29 cellular contexts compared by ENCODE assay signal in genomic region chr19:3788991-3789778, GRCh38. TPM values are rescaled to one million over a fixed set of nuclear protein-coding genes. Genes with fewer than 3 reads are reported as not detected.
A peak's percentile ranks its signal among the peaks of the same experiment; 100 is the strongest.
DNase-seq lines count a peak whose midpoint lies in the region; ATAC-seq and TF ChIP-seq lines count a peak whose summit lies in the region.
"Had no signal": no experiment of that assay in that cellular context is flagged by ENCODE, and none has a peak within 500 bp of the region (broad histone marks: within the 10 kb centered on the region; RNA-seq: fewer than 3 reads in every experiment).

No MANE protein-coding gene starts in this region.

- no peak for ATAC-seq in activated naive CD8-positive, alpha-beta T cell treated with anti-CD3 and anti-CD28 coated beads, Interleukin-2, amount 10 ng/mL, durations not matched to agents 7 days and 5 days (ENCODE audit: low read depth)
- peak; percentile 40 for ATAC-seq in activated CD8-positive, alpha-beta T cell treated with anti-CD3 and anti-CD28 coated beads for 36 hours
- ATAC-seq in GM21423 (IDR thresholded peaks at IDR 0.05; ENCODE audit: unreplicated experiment) (no peak), HG02798 (IDR thresholded peaks at IDR 0.05; ENCODE audit: poor library complexity, unreplicated experiment) (no peak)
- ATAC-seq: activated naive CD4-positive, alpha-beta T cell treated with anti-CD3 and anti-CD28 coated beads, Interleukin-2, amount 50 U/mL, for 72 hours; gastroesophageal sphincter; left colon; T-helper 17 cell had no signal

- intact Hi-C loops in activated CD8-positive, alpha-beta T cell treated with anti-CD3 and anti-CD28 coated beads for 36 hours (cut with micrococcal nuclease) = no loop called here

- H3K9me3 Mint-ChIP-seq in activated naive CD8-positive, alpha-beta T cell treated with anti-CD3 and anti-CD28 coated beads, Interleukin-2, amount 10 ng/mL, durations not matched to agents 7 days and 5 days = peaks cover 5% of the 10 kb centered on the region
- peaks cover 3% of the 10 kb centered on the region for H3K9me3 Mint-ChIP-seq in activated naive CD8-positive, alpha-beta T cell treated with anti-CD3 and anti-CD28 coated beads for 36 hours
- no peaks in the 10 kb centered on the region for H3K9me3 Mint-ChIP-seq in activated CD8-positive, alpha-beta T cell treated with anti-CD3 and anti-CD28 coated beads for 36 hours

- H3K36me3 Mint-ChIP-seq in activated naive CD8-positive, alpha-beta T cell treated with anti-CD3 and anti-CD28 coated beads, Interleukin-2, amount 10 ng/mL, durations not matched to agents 7 days and 5 days = peaks cover 5% of the 10 kb centered on the region
- H3K36me3 Mint-ChIP-seq in activated naive CD8-positive, alpha-beta T cell treated with anti-CD3 and anti-CD28 coated beads for 36 hours = peaks cover 6% of the 10 kb centered on the region
- H3K36me3 Mint-ChIP-seq in activated CD8-positive, alpha-beta T cell treated with anti-CD3 and anti-CD28 coated beads for 36 hours (ENCODE audit: low read depth) = peaks cover 5% of the 10 kb centered on the region

- CTCF ChIA-PET in activated CD8-positive, alpha-beta T cell treated with anti-CD3 and anti-CD28 coated beads for 36 hours (lab: Charles Lee) = interaction anchor here (0.9 to 3.5 kb wide), 5 partner anchors 26 to 59 kb away, joined by 3 to 13 read pairs (median 3); partner anchors contain the start of genes APBA3 and MRPL54

- POLR2A ChIA-PET in activated naive CD8-positive, alpha-beta T cell treated with anti-CD3 and anti-CD28 coated beads, Interleukin-2, amount 10 ng/mL, durations not matched to agents 7 days and 5 days (lab: Charles Lee) = interaction anchor here (0.7 to 2.0 kb wide), 4 partner anchors 8 to 92 kb away, joined by 3 to 5 read pairs (median 3); no protein-coding TSS in a partner anchor
- POLR2A ChIA-PET in activated CD8-positive, alpha-beta T cell treated with anti-CD3 and anti-CD28 coated beads for 36 hours (lab: Charles Lee) = interaction anchor here (0.6 to 1.5 kb wide), 4 partner anchors 16 to 193 kb away, joined by 3 to 4 read pairs (median 3); no protein-coding TSS in a partner anchor

- H3K27me3 Mint-ChIP-seq in activated naive CD8-positive, alpha-beta T cell treated with anti-CD3 and anti-CD28 coated beads, Interleukin-2, amount 10 ng/mL, durations not matched to agents 7 days and 5 days = no peaks in the 10 kb centered on the region
- no peaks in the 10 kb centered on the region for H3K27me3 Mint-ChIP-seq in activated naive CD8-positive, alpha-beta T cell treated with anti-CD3 and anti-CD28 coated beads for 36 hours
- no peaks in the 10 kb centered on the region for H3K27me3 Mint-ChIP-seq in activated CD8-positive, alpha-beta T cell treated with anti-CD3 and anti-CD28 coated beads for 36 hours
- H3K27me3 Mint-ChIP-seq: T-helper 17 cell had no signal

- DNase-seq in activated naive CD8-positive, alpha-beta T cell treated with anti-CD3 and anti-CD28 coated beads, Interleukin-2, amount 10 ng/mL, durations not matched to agents 7 days and 5 days = no peak
- no peak for DNase-seq in activated naive CD8-positive, alpha-beta T cell treated with anti-CD3 and anti-CD28 coated beads for 36 hours
- peak; percentile 51 for DNase-seq in activated CD8-positive, alpha-beta T cell treated with anti-CD3 and anti-CD28 coated beads for 36 hours
- peak; percentile 68 for DNase-seq in myocyte (ENCODE audit: low read depth)
- no peak for DNase-seq in NCI-H748 (lab: John Stamatoyannopoulos, UW; ENCODE audit: unreplicated experiment)
- DNase-seq: ACHN, BE2C, Caco-2, caudate nucleus, DMS79, GF-D8, left colon, NCI-H1436, NCI-H2081 treated with DMSO at 0.1 percent for 48 hours, NCI-H345, NCI-H748 treated with DMSO at 0.1 percent for 48 hours, nucleus accumbens, T-helper 17 cell, transverse colon had no signal

- peaks cover 8% of the 10 kb centered on the region for H3K4me1 Mint-ChIP-seq in activated naive CD8-positive, alpha-beta T cell treated with anti-CD3 and anti-CD28 coated beads, Interleukin-2, amount 10 ng/mL, durations not matched to agents 7 days and 5 days
- peaks cover 11% of the 10 kb centered on the region for H3K4me1 Mint-ChIP-seq in activated naive CD8-positive, alpha-beta T cell treated with anti-CD3 and anti-CD28 coated beads for 36 hours
- peaks cover 11% of the 10 kb centered on the region for H3K4me1 Mint-ChIP-seq in activated CD8-positive, alpha-beta T cell treated with anti-CD3 and anti-CD28 coated beads for 36 hours (ENCODE audit: low read depth)

- H3K4me3 Mint-ChIP-seq in activated naive CD8-positive, alpha-beta T cell treated with anti-CD3 and anti-CD28 coated beads, Interleukin-2, amount 10 ng/mL, durations not matched to agents 7 days and 5 days = no peak overlapping the region
- H3K4me3 Mint-ChIP-seq in activated naive CD8-positive, alpha-beta T cell treated with anti-CD3 and anti-CD28 coated beads for 36 hours = no peak overlapping the region
- H3K4me3 Mint-ChIP-seq in activated CD8-positive, alpha-beta T cell treated with anti-CD3 and anti-CD28 coated beads for 36 hours = no peak overlapping the region
- H3K4me3 Mint-ChIP-seq: memory B cell, T-helper 17 cell had no signal

- peak overlapping the region; percentile 56 for H3K27ac Mint-ChIP-seq in activated naive CD8-positive, alpha-beta T cell treated with anti-CD3 and anti-CD28 coated beads, Interleukin-2, amount 10 ng/mL, durations not matched to agents 7 days and 5 days
- H3K27ac Mint-ChIP-seq in activated naive CD8-positive, alpha-beta T cell treated with anti-CD3 and anti-CD28 coated beads for 36 hours = no peak overlapping the region
- peak overlapping the region; percentile 44 for H3K27ac Mint-ChIP-seq in activated CD8-positive, alpha-beta T cell treated with anti-CD3 and anti-CD28 coated beads for 36 hours
- H3K27ac Mint-ChIP-seq: activated naive CD4-positive, alpha-beta T cell treated with anti-CD3 and anti-CD28 coated beads, Interleukin-2, amount 50 U/mL, for 72 hours; memory B cell; T-helper 17 cell had no signal

- TF ChIP-seq CTCF in activated CD8-positive, alpha-beta T cell treated with anti-CD3 and anti-CD28 coated beads for 36 hours (IDR thresholded peaks at IDR 0.05) = no peak

RNA-seq across cellular contexts. Expression of gene MATK, which starts 3.0 kb away (rescaled TPM):
- total RNA-seq in activated naive CD8-positive, alpha-beta T cell treated with anti-CD3 and anti-CD28 coated beads, Interleukin-2, amount 10 ng/mL, durations not matched to agents 7 days and 5 days = 10 to 100 TPM; 29.4 to 31.8 TPM
- total RNA-seq in activated naive CD8-positive, alpha-beta T cell treated with anti-CD3 and anti-CD28 coated beads for 36 hours = 10 to 100 TPM; 32.1 to 33.8 TPM
- 10 to 100 TPM; 37.6 to 39.6 TPM for total RNA-seq in activated CD8-positive, alpha-beta T cell treated with anti-CD3 and anti-CD28 coated beads for 36 hours
- not detected in 2 replicates for total RNA-seq in myocyte
- polyA plus RNA-seq in myocyte (2012) = not detected
- total RNA-seq: ascending aorta, hepatocyte, OCI-LY7 had no signal

RNA-seq across cellular contexts. Expression of gene RAX2, which starts 17.2 kb away (rescaled TPM):
- not detected for total RNA-seq in activated naive CD8-positive, alpha-beta T cell treated with anti-CD3 and anti-CD28 coated beads, Interleukin-2, amount 10 ng/mL, durations not matched to agents 7 days and 5 days
- total RNA-seq in activated naive CD8-positive, alpha-beta T cell treated with anti-CD3 and anti-CD28 coated beads for 36 hours = not detected
- not detected for total RNA-seq in activated CD8-positive, alpha-beta T cell treated with anti-CD3 and anti-CD28 coated beads for 36 hours
- not detected in 2 replicates for total RNA-seq in myocyte
- not detected for polyA plus RNA-seq in myocyte (2012)
- total RNA-seq: activated naive CD4-positive, alpha-beta T cell treated with anti-CD3 and anti-CD28 coated beads, Interleukin-2, amount 50 U/mL, for 72 hours; ascending aorta; Caco-2; dermis microvascular lymphatic vessel endothelial cell; gastroesophageal sphincter; hepatocyte; left colon; OCI-LY7; pulmonary artery endothelial cell; T-helper 17 cell; transverse colon had no signal

RNA-seq across cellular contexts. Expression of gene MRPL54, which starts 26.7 kb away (rescaled TPM):
- 10 to 100 TPM; 68.9 to 73.9 TPM for total RNA-seq in activated naive CD8-positive, alpha-beta T cell treated with anti-CD3 and anti-CD28 coated beads, Interleukin-2, amount 10 ng/mL, durations not matched to agents 7 days and 5 days
- total RNA-seq in activated naive CD8-positive, alpha-beta T cell treated with anti-CD3 and anti-CD28 coated beads for 36 hours = 10 to 100 TPM; 76.9 to 81.5 TPM
- total RNA-seq in activated CD8-positive, alpha-beta T cell treated with anti-CD3 and anti-CD28 coated beads for 36 hours = 10 to 100 TPM; 47.4 to 50.9 TPM
- 30.4 and 41.9 TPM in 2 replicates for total RNA-seq in myocyte
- polyA plus RNA-seq in myocyte (2012) = 64.7 TPM

RNA-seq across cellular contexts. Expression of gene APBA3, which starts 27.7 kb away (rescaled TPM):
- total RNA-seq in activated naive CD8-positive, alpha-beta T cell treated with anti-CD3 and anti-CD28 coated beads, Interleukin-2, amount 10 ng/mL, durations not matched to agents 7 days and 5 days = 10 to 100 TPM; 54.5 to 61.9 TPM
- total RNA-seq in activated naive CD8-positive, alpha-beta T cell treated with anti-CD3 and anti-CD28 coated beads for 36 hours = 10 to 100 TPM; 21.4 to 21.9 TPM
- 10 to 100 TPM; 28.0 to 29.1 TPM for total RNA-seq in activated CD8-positive, alpha-beta T cell treated with anti-CD3 and anti-CD28 coated beads for 36 hours
- 23.3 and 35.0 TPM in 2 replicates for total RNA-seq in myocyte
- polyA plus RNA-seq in myocyte (2012) = 19.2 TPM

Comparison
In these comparisons a context has a peak if more than half of its experiments do, and no peak if none do; other contexts are left out.
1. DNase-seq: peak in activated CD8-positive, alpha-beta T cell treated with anti-CD3 and anti-CD28 coated beads for 36 hours (single experiment) and myocyte (single experiment); none in activated naive CD8-positive, alpha-beta T cell treated with anti-CD3 and anti-CD28 coated beads, Interleukin-2, amount 10 ng/mL, durations not matched to agents 7 days and 5 days (single experiment), activated naive CD8-positive, alpha-beta T cell treated with anti-CD3 and anti-CD28 coated beads for 36 hours (single experiment) and NCI-H748 (single experiment).
2. RNA of gene MATK, which starts 3.0 kb away (total RNA-seq): 37.6 to 39.6 TPM in activated CD8-positive, alpha-beta T cell treated with anti-CD3 and anti-CD28 coated beads for 36 hours, 32.1 to 33.8 TPM in activated naive CD8-positive, alpha-beta T cell treated with anti-CD3 and anti-CD28 coated beads for 36 hours and 29.4 to 31.8 TPM in activated naive CD8-positive, alpha-beta T cell treated with anti-CD3 and anti-CD28 coated beads, Interleukin-2, amount 10 ng/mL, durations not matched to agents 7 days and 5 days; not detected in myocyte; every median in the first group is over 10 times any median in the second.